ENCODE assay signal across 33 cellular contexts in genomic region chr7:39631736-39632304, GRCh38. TPM values are rescaled to one million over a fixed set of nuclear protein-coding genes. Genes with fewer than 3 reads are reported as not detected.
DNase-seq lines count a peak whose midpoint lies in the region; ATAC-seq and TF ChIP-seq lines count a peak whose summit lies in the region.
"Had no signal": no experiment of that assay in that cellular context is flagged by ENCODE, and none has a peak within 500 bp of the region (broad histone marks: within the 10 kb centered on the region; RNA-seq: fewer than 3 reads in every experiment).

No MANE protein-coding gene starts in this region.

- no peak for ATAC-seq in activated T-helper 17 cell treated with anti-CD3 and anti-CD28 coated beads, Interleukin-2, amount 50 U/mL, for 72 hours (replicated peaks)
- ATAC-seq in GM19467 (IDR thresholded peaks at IDR 0.05; ENCODE audit: unreplicated experiment), result no peak
- ATAC-seq: A549; activated CD4-positive, CD25-positive, alpha-beta regulatory T cell treated with anti-CD3 and anti-CD28 coated beads, Interleukin-2, amount 50 U/mL, for 24 hours; heart left ventricle; PC-3; right cardiac atrium had no signal

- no peaks in the 10 kb centered on the region for H3K36me3 ChIP-seq in colonic mucosa

- H3K27me3 ChIP-seq in colonic mucosa, result no peaks in the 10 kb centered on the region
- H3K27me3 ChIP-seq: heart left ventricle had no signal

- peaks cover 37% of the 10 kb centered on the region for H3K36me3 Mint-ChIP-seq in activated naive CD4-positive, alpha-beta T cell treated with anti-CD3 and anti-CD28 coated beads for 36 hours (ENCODE audit: low read depth)
- peaks cover 53% of the 10 kb centered on the region for H3K36me3 Mint-ChIP-seq in activated T-helper 17 cell treated with anti-CD3 and anti-CD28 coated beads, Interleukin-2, amount 50 U/mL, for 72 hours (ENCODE audit: low read depth)

- CTCF ChIA-PET in activated naive CD4-positive, alpha-beta T cell treated with anti-CD3 and anti-CD28 coated beads for 36 hours (lab: Charles Lee), result interaction anchor here (0.6 to 2.3 kb wide), 6 partner anchors 11 to 115 kb away, joined by 3 to 6 read pairs (median 3); no protein-coding TSS in a partner anchor

- peaks cover 2% of the 10 kb centered on the region for H3K9me3 Mint-ChIP-seq in activated naive CD4-positive, alpha-beta T cell treated with anti-CD3 and anti-CD28 coated beads for 36 hours
- no peaks in the 10 kb centered on the region for H3K9me3 Mint-ChIP-seq in activated T-helper 17 cell treated with anti-CD3 and anti-CD28 coated beads, Interleukin-2, amount 50 U/mL, for 72 hours

- H3K27me3 Mint-ChIP-seq in activated naive CD4-positive, alpha-beta T cell treated with anti-CD3 and anti-CD28 coated beads for 36 hours (ENCODE audit: low read depth), result no peaks in the 10 kb centered on the region
- H3K27me3 Mint-ChIP-seq in activated T-helper 17 cell treated with anti-CD3 and anti-CD28 coated beads, Interleukin-2, amount 50 U/mL, for 72 hours, result no peaks in the 10 kb centered on the region
- H3K27me3 Mint-ChIP-seq: activated CD4-positive, alpha-beta memory T cell treated with anti-CD3 and anti-CD28 coated beads, Interleukin-2, amount 10 ng/mL, durations not matched to agents 7 days and 5 days; B cell had no signal

- no peak overlapping the region for H3K4me3 Mint-ChIP-seq in activated naive CD4-positive, alpha-beta T cell treated with anti-CD3 and anti-CD28 coated beads for 36 hours
- H3K4me3 Mint-ChIP-seq in activated T-helper 17 cell treated with anti-CD3 and anti-CD28 coated beads, Interleukin-2, amount 50 U/mL, for 72 hours, result no peak overlapping the region
- H3K4me3 Mint-ChIP-seq: activated CD4-positive, alpha-beta memory T cell treated with anti-CD3 and anti-CD28 coated beads, Interleukin-2, amount 10 ng/mL, durations not matched to agents 7 days and 5 days; B cell had no signal

- no peak overlapping the region for H3K9ac ChIP-seq in colonic mucosa (ENCODE audit: low read depth in 2 of 2, low read length in 2 of 2)
- H3K9ac ChIP-seq: SK-N-SH had no signal

- DNase-seq in activated naive CD4-positive, alpha-beta T cell treated with anti-CD3 and anti-CD28 coated beads for 36 hours, result no peak
- no peak for DNase-seq in activated naive CD4-positive, alpha-beta T cell treated with anti-CD3 and anti-CD28 coated beads, Interleukin-2, amount 50 U/mL, for 16 hours
- DNase-seq in fibroblast of gingiva (ENCODE audit: low read depth) (peak; percentile 90), nucleus accumbens (lab: John Stamatoyannopoulos, UW) (no peak), colonic mucosa (no peak), HK-2 (ENCODE audit: unreplicated experiment) (no peak)
- DNase-seq: activated CD4-positive, alpha-beta memory T cell treated with anti-CD3 and anti-CD28 coated beads, Interleukin-2, amount 10 ng/mL, durations not matched to agents 7 days and 5 days; activated effector memory CD4-positive, alpha-beta T cell treated with anti-CD3 and anti-CD28 coated beads, Interleukin-2, amount 50 U/mL, for 16 hours; amygdala; DMS153; effector CD8-positive, alpha-beta T cell; foreskin fibroblast; heart left ventricle; islet precursor cell; left ventricle myocardium inferior; MM.1S; NCI-H2081; NCI-H2227 treated with DMSO at 0.1 percent for 48 hours; NCI-H526 treated with DMSO at 0.1 percent for 48 hours; NK-92 treated with Interleukin-12 subunit alpha and Interleukin-12 subunit beta, amount 100 ng/mL, for 24 hours; PC-3; posterior cingulate gyrus; right cardiac atrium; SK-N-SH; stimulated activated naive CD4-positive, alpha-beta T cell treated with Interleukin-2 at 50 U/mL for 16 hours; T-helper 2 cell had no signal

- peak overlapping the region; percentile 26 for H3K27ac Mint-ChIP-seq in activated naive CD4-positive, alpha-beta T cell treated with anti-CD3 and anti-CD28 coated beads for 36 hours
- H3K27ac Mint-ChIP-seq in activated T-helper 17 cell treated with anti-CD3 and anti-CD28 coated beads, Interleukin-2, amount 50 U/mL, for 72 hours, result peak overlapping the region; percentile 1
- H3K27ac Mint-ChIP-seq: activated CD4-positive, alpha-beta memory T cell treated with anti-CD3 and anti-CD28 coated beads, Interleukin-2, amount 10 ng/mL, durations not matched to agents 7 days and 5 days; B cell had no signal

- H3K4me1 Mint-ChIP-seq in activated naive CD4-positive, alpha-beta T cell treated with anti-CD3 and anti-CD28 coated beads for 36 hours (ENCODE audit: low read depth), result peaks cover 73% of the 10 kb centered on the region
- peaks cover 43% of the 10 kb centered on the region for H3K4me1 Mint-ChIP-seq in activated T-helper 17 cell treated with anti-CD3 and anti-CD28 coated beads, Interleukin-2, amount 50 U/mL, for 72 hours

- TF ChIP-seq CTCF in colonic mucosa (IDR thresholded peaks at IDR 0.05), result no peak

- no peaks in the 10 kb centered on the region for H3K4me1 ChIP-seq in colonic mucosa

- intact Hi-C loops in activated naive CD4-positive, alpha-beta T cell treated with anti-CD3 and anti-CD28 coated beads for 36 hours (cut with micrococcal nuclease), result no loop called here
- intact Hi-C loops in colonic mucosa (cut with DNase I), result no loop called here

- no peak overlapping the region for H3K4me3 ChIP-seq in colonic mucosa
- H3K4me3 ChIP-seq: A549, coronary artery, heart left ventricle, left ventricle myocardium inferior, smooth muscle cell had no signal

- no peaks in the 10 kb centered on the region for H3K9me3 ChIP-seq in colonic mucosa
- H3K9me3 ChIP-seq: A549, heart left ventricle, left ventricle myocardium inferior, SK-N-SH had no signal

- no peak overlapping the region for H3K27ac ChIP-seq in colonic mucosa
- H3K27ac ChIP-seq: A549, coronary artery, heart left ventricle, left ventricle myocardium inferior had no signal

RNA-seq across cellular contexts. Expression of gene RALA, which starts 8.4 kb away (rescaled TPM):
- 10 to 100 TPM; 30.3 to 35.6 TPM for total RNA-seq in activated naive CD4-positive, alpha-beta T cell treated with anti-CD3 and anti-CD28 coated beads for 36 hours
- 10 to 100 TPM; 21.6 to 27.9 TPM for total RNA-seq in activated T-helper 17 cell treated with anti-CD3 and anti-CD28 coated beads, Interleukin-2, amount 50 U/mL, for 72 hours
- total RNA-seq in colonic mucosa, result 10 to 100 TPM; 47.8 to 55.6 TPM
